In the genomic region with DNA sequence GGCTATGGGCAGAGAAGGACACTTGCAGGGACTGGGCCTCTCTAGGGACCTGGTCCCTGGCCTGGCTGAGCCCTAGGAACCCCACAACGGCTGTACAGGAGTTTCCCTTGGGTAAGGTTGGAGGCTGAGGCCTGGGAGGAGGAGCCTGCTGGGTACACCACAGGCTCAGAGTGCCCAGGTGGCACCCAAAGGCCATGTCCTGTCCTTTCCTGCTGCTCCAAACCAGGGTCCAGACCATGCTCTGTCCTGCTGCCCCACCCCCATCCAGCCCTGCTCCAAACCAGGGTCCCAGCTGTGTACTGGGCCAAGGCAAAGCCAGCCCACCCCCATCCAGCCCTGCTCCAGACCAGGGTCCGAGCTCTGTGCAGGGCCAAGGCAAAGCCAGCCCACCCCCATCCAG, we compare ENCODE assay signal across 18 cellular contexts. TPM values are rescaled to one million over a fixed set of nuclear protein-coding genes. Genes with fewer than 3 reads are reported as not detected.
A peak's percentile ranks its signal among the peaks of the same experiment; 100 is the strongest.
DNase-seq lines count a peak whose midpoint lies in the region; ATAC-seq, FAIRE-seq and TF ChIP-seq lines count a peak whose summit lies in the region.
"Had no signal": no experiment of that assay in that cellular context is flagged by ENCODE, and none has a peak within 500 bp of the region (broad histone marks: within the 10 kb centered on the region; RNA-seq: fewer than 3 reads in every experiment).

No MANE protein-coding gene starts in this region.

- TF ChIP-seq CTCF in heart right ventricle (IDR thresholded peaks at IDR 0.05), result no peak
- no peak for TF ChIP-seq CTCF in spleen (IDR thresholded peaks at IDR 0.05 in 8 of 11, conservative IDR thresholded peaks at IDR 0.05 in 3 of 11)
- no peak for TF ChIP-seq CTCF in D721Med (IDR thresholded peaks at IDR 0.05; ENCODE audit: insufficient read depth, missing control alignments)

- H3K79me1 ChIP-seq in neuronal stem cell (ENCODE audit: low read depth, low read length), result peaks cover 4% of the 10 kb centered on the region

- no peak overlapping the region for H2BK5ac ChIP-seq in neuronal stem cell (ENCODE audit: low read length)

- H2AFZ ChIP-seq in neuronal stem cell (ENCODE audit: low read length), result no peak overlapping the region

- H3K27ac ChIP-seq in heart right ventricle (no peak overlapping the region), neuronal stem cell (replicated peaks; ENCODE audit: low read length) (no peak overlapping the region), spleen (no peak overlapping the region)
- H3K27ac ChIP-seq: BLaER1 had no signal

- no peak for TF ChIP-seq POLR2A in spleen (IDR thresholded peaks at IDR 0.05)

- no peak overlapping the region for H2BK12ac ChIP-seq in neuronal stem cell (ENCODE audit: low read length)

- peak overlapping the region; percentile 47 for H2AK5ac ChIP-seq in neuronal stem cell (ENCODE audit: low read depth, low read length)

- peak; percentile 5 for DNase-seq in left ventricle myocardium superior
- no peak for DNase-seq in heart right ventricle
- no peak for DNase-seq in neuronal stem cell (ENCODE audit: low spot score)
- DNase-seq in spleen, result peak; percentile 54
- DNase-seq in SKM-1 treated with dmso at 0.1 percent for 144 hours (lab: John Stamatoyannopoulos, UW; ENCODE audit: unreplicated experiment), result no peak
- DNase-seq in D721Med (ENCODE audit: insufficient read length, low spot score), result no peak
- DNase-seq: 8988T; CD4-positive, alpha-beta memory T cell; DMS79 treated with DMSO at 0.1 percent for 48 hours; GF-D8; GOT3; H7; HFFc6 had no signal

- ATAC-seq in left ventricle myocardium superior, result no peak
- ATAC-seq in heart right ventricle, result no peak
- no peak for ATAC-seq in HG02610 (IDR thresholded peaks at IDR 0.05; ENCODE audit: unreplicated experiment)
- ATAC-seq: HCT116, HepG2 had no signal

- no peak overlapping the region for H2BK120ac ChIP-seq in neuronal stem cell (ENCODE audit: low read depth, low read length)

- no peaks in the 10 kb centered on the region for H3K4me1 ChIP-seq in heart right ventricle
- H3K4me1 ChIP-seq in neuronal stem cell (ENCODE audit: control insufficient read depth in 2 of 2, insufficient read depth in 1 of 2, low read depth in 1 of 2, low read length in 2 of 2), result peaks cover 4 to 10% of the 10 kb centered on the region in 2 donors
- H3K4me1 ChIP-seq in spleen, result no peaks in the 10 kb centered on the region
- H3K4me1 ChIP-seq: BLaER1 had no signal

- H3K23ac ChIP-seq in neuronal stem cell (ENCODE audit: low read depth, low read length, poor library complexity), result no peak overlapping the region

- no peak overlapping the region for H3K9ac ChIP-seq in neuronal stem cell (ENCODE audit: low read depth, low read length, poor library complexity)
- H3K9ac ChIP-seq: BLaER1 had no signal

- no peak overlapping the region for H3K4me2 ChIP-seq in neuronal stem cell (ENCODE audit: insufficient read depth, low read length, poor library complexity, severe bottlenecking)
- H3K4me2 ChIP-seq: BLaER1 had no signal

- intact Hi-C loops in left ventricle myocardium superior (cut with micrococcal nuclease) (no loop called here), heart right ventricle (cut with DNase I) (no loop called here), spleen (cut with DNase I; ENCODE audit: low total_unique reads) (no loop called here)

- 86 to 96% methylated on average over 2 of the region's 2 CpGs for WGBS in heart right ventricle, 2 donors
- no CpG with 5 or more reads among the region's 2 CpGs for WGBS in neuronal stem cell (ENCODE audit: extremely low coverage in 2 of 2, insufficient read length in 2 of 2, insufficient replicate concordance in 1 of 2), 2 donors
- WGBS in spleen, 5 donors, result 70 to 92% (median 90%) methylated on average over 2 of the region's 2 CpGs

- H3K4me3 ChIP-seq in heart right ventricle, result no peak overlapping the region
- no peak overlapping the region for H3K4me3 ChIP-seq in neuronal stem cell (ENCODE audit: low read length in 2 of 2)
- H3K4me3 ChIP-seq in spleen, result no peak overlapping the region
- H3K4me3 ChIP-seq: BLaER1 had no signal

- H3K18ac ChIP-seq in neuronal stem cell (ENCODE audit: low read length), result peak overlapping the region; percentile 42

- H3K4ac ChIP-seq in neuronal stem cell (ENCODE audit: low read length), result no peak overlapping the region

- H3K9me3 ChIP-seq in heart right ventricle, result no peaks in the 10 kb centered on the region
- peaks cover 0 to 2% of the 10 kb centered on the region in 2 donors for H3K9me3 ChIP-seq in neuronal stem cell (replicated peaks in 1 of 2; ENCODE audit: control insufficient read depth in 2 of 2, insufficient read depth in 1 of 2, low read depth in 1 of 2, low read length in 2 of 2)
- H3K9me3 ChIP-seq in spleen, result no peaks in the 10 kb centered on the region
- H3K9me3 ChIP-seq: BLaER1 had no signal

- H4K8ac ChIP-seq in neuronal stem cell (ENCODE audit: low read depth, low read length), result no peak overlapping the region

- no peaks in the 10 kb centered on the region for H3K36me3 ChIP-seq in heart right ventricle
- H3K36me3 ChIP-seq in neuronal stem cell (replicated peaks in 1 of 2; ENCODE audit: control insufficient read depth in 2 of 2, insufficient read depth in 2 of 2, low read length in 2 of 2), result no peaks in the 10 kb centered on the region
- H3K36me3 ChIP-seq in spleen, result no peaks in the 10 kb centered on the region
- H3K36me3 ChIP-seq: BLaER1 had no signal

- no peak for FAIRE-seq in D721Med (lab: Jason Lieb, UNC)
- FAIRE-seq: HepG2 had no signal

- H3K14ac ChIP-seq in neuronal stem cell (ENCODE audit: low read length), result no peak overlapping the region

- H2BK15ac ChIP-seq in neuronal stem cell (ENCODE audit: low read length), result peak overlapping the region; percentile 46

- H4K91ac ChIP-seq in neuronal stem cell (ENCODE audit: low read depth, low read length, poor library complexity), result no peak overlapping the region

- H3K27me3 ChIP-seq in heart right ventricle (no peaks in the 10 kb centered on the region), neuronal stem cell (ENCODE audit: control insufficient read depth in 3 of 3, insufficient read depth in 3 of 3, low read depth in 1 of 3, low read length in 3 of 3) (peaks cover 0 to 3% (median 0%) of the 10 kb centered on the region in 3 experiments), spleen (replicated peaks in 1 of 7) (peaks cover 0 to 5% (median 0%) of the 10 kb centered on the region in 7 donors)
- H3K27me3 ChIP-seq: BLaER1 had no signal

RNA-seq across cellular contexts. Expression of a gene that starts 35.3 kb away (rescaled TPM):
- total RNA-seq in left ventricle myocardium superior (not detected), heart right ventricle (under 1 TPM in 4 of 10 donors, not detected in 6; 0.05 to 0.14 (median 0.11) TPM), spleen (under 1 TPM in 3 of 7 donors, not detected in 4; 0.09 to 0.26 (median 0.13) TPM)
- polyA plus RNA-seq in heart right ventricle (under 1 TPM in 1 of 2 donors, not detected in 1; 0.06 TPM), spleen (under 1 TPM in 1 of 3 donors, not detected in 2; 0.02 TPM)
- polyA plus RNA-seq in neuronal stem cell (2013, experiment 1 of 2), result 0.01 TPM
- 0.01 TPM for polyA plus RNA-seq in neuronal stem cell (2013, experiment 2 of 2)
- total RNA-seq: CD4-positive, alpha-beta memory T cell had no signal
- polyA plus RNA-seq: CD14-positive monocyte had no signal

Comparison
In these comparisons a context has a peak if more than half of its experiments do, and no peak if none do; other contexts are left out.
1. DNase-seq: peak in left ventricle myocardium superior (single experiment) and spleen (single experiment); none in heart right ventricle (0 of 2), neuronal stem cell (single experiment), SKM-1 treated with dmso at 0.1 percent for 144 hours (single experiment) and D721Med (single experiment).